In the genomic region with DNA sequence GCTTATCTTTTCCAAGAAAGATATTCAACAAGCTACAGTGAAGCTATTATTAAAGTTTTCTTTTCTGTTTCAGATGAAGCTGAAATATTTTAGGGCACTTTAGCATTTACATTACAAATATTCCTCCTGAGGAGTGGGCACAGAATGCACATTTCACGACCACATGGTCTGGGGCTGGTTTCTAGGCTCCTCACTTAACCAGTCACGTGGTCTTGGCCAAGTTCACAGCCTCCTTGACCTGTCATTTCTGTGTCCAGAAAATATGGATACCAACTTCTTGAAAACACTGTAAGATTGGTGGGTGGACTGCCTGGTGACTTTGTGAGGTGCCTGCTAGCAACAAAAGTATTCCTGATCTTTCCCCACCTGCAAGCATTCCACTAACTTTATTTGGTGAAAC, we compare ENCODE assay signal across 32 cellular contexts.
"Had no signal": no experiment of that assay in that cellular context is flagged by ENCODE, and none has a peak within 500 bp of the region (broad histone marks: within the 10 kb centered on the region; RNA-seq: fewer than 3 reads in every experiment).

No MANE protein-coding gene starts in this region.

- H3K27me3 Mint-ChIP-seq: activated CD8-positive, alpha-beta T cell treated with anti-CD3 and anti-CD28 coated beads for 36 hours; activated naive CD8-positive, alpha-beta T cell; activated T-helper 17 cell treated with anti-CD3 and anti-CD28 coated beads, Interleukin-2, amount 50 U/mL, for 72 hours; T-helper 17 cell had no signal

- H3K4me1 Mint-ChIP-seq: activated B cell treated with CpG ODN at 0.5 μM for 24 hours; activated T-helper 17 cell treated with anti-CD3 and anti-CD28 coated beads, Interleukin-2, amount 50 U/mL, for 72 hours; central memory CD8-positive, alpha-beta T cell had no signal

- H3K4me3 Mint-ChIP-seq: activated B cell treated with CpG ODN at 0.5 μM for 24 hours; activated CD8-positive, alpha-beta T cell treated with anti-CD3 and anti-CD28 coated beads for 36 hours; activated naive CD8-positive, alpha-beta T cell; activated T-cell treated with anti-CD3 and anti-CD28 coated beads, Interleukin-2, amount 50 U/mL, for 4 hours; activated T-helper 17 cell treated with anti-CD3 and anti-CD28 coated beads, Interleukin-2, amount 50 U/mL, for 72 hours; central memory CD8-positive, alpha-beta T cell; dendritic cell treated with granulocyte-macrophage colony-stimulating factor and Interleukin-4, amounts not matched to agents 40 ng/mL and 50 ng/mL, for 4 days; effector memory CD8-positive, alpha-beta T cell; T-helper 17 cell; T-helper 2 cell treated with Interferon-gamma antibody and Interleukin-4, amounts not matched to agents 5 μg/mL and 100 μg/mL, for 36 hours had no signal

- DNase-seq: activated B cell treated with CpG ODN at 0.5 μM for 24 hours; activated CD4-positive, alpha-beta T cell treated with anti-CD3 and anti-CD28 coated beads for 48 hours; activated CD4-positive, alpha-beta T cell treated with anti-CD3 and anti-CD28 coated beads, Interleukin-2, amount 50 U/mL, for 1 hour; activated CD4-positive, alpha-beta T cell treated with anti-CD3 and anti-CD28 coated beads, Interleukin-2, amount 50 U/mL, for 48 hours; activated CD8-positive, alpha-beta memory T cell treated with anti-CD3 and anti-CD28 coated beads for 24 hours; activated CD8-positive, alpha-beta T cell treated with anti-CD3 and anti-CD28 coated beads for 36 hours; activated effector memory CD4-positive, alpha-beta T cell treated with Interleukin-2 at 50 U/mL for 16 hours; activated gamma-delta T cell treated with Interleukin-2 at 50 U/mL for 16 hours; activated naive CD4-positive, alpha-beta T cell treated with anti-CD3 and anti-CD28 coated beads, Interleukin-2, amount 50 U/mL, for 16 hours; activated naive CD4-positive, alpha-beta T cell treated with Interleukin-2 at 50 U/mL for 16 hours; activated T-cell treated with anti-CD3 and anti-CD28 coated beads, Interleukin-2, amount 50 U/mL, for 4 hours; amniotic stem cell; aorta; body of pancreas; effector CD4-positive, alpha-beta T cell; effector memory CD8-positive, alpha-beta T cell; erythroblast; foreskin keratinocyte; gastrocnemius medialis; glutamatergic neuron; T-helper 1 cell; T-helper 17 cell; T1000; WERI-Rb-1 had no signal

- H3K36me3 ChIP-seq: esophagus muscularis mucosa, gastrocnemius medialis, WERI-Rb-1 had no signal

- H3K9me3 ChIP-seq: body of pancreas, esophagus muscularis mucosa, gastrocnemius medialis had no signal

- ATAC-seq: activated CD4-positive, CD25-positive, alpha-beta regulatory T cell treated with anti-CD3 and anti-CD28 coated beads, Interleukin-2, amount 50 U/mL, for 24 hours; activated CD8-positive, alpha-beta T cell treated with anti-CD3 and anti-CD28 coated beads for 36 hours; activated T-cell treated with anti-CD3 and anti-CD28 coated beads, Interleukin-2, amount 50 U/mL, for 4 hours; activated T-helper 17 cell treated with anti-CD3 and anti-CD28 coated beads, Interleukin-2, amount 50 U/mL, for 72 hours; body of pancreas; effector memory CD8-positive, alpha-beta T cell; foreskin keratinocyte; gastrocnemius medialis; T-helper 17 cell had no signal

- H3K27ac Mint-ChIP-seq: activated B cell treated with CpG ODN at 0.5 μM for 24 hours; activated CD8-positive, alpha-beta T cell treated with anti-CD3 and anti-CD28 coated beads for 36 hours; activated naive CD8-positive, alpha-beta T cell; activated T-helper 17 cell treated with anti-CD3 and anti-CD28 coated beads, Interleukin-2, amount 50 U/mL, for 72 hours; dendritic cell treated with granulocyte-macrophage colony-stimulating factor and Interleukin-4, amounts not matched to agents 40 ng/mL and 50 ng/mL, for 4 days; effector memory CD8-positive, alpha-beta T cell; T-helper 17 cell; T-helper 2 cell treated with Interferon-gamma antibody and Interleukin-4, amounts not matched to agents 5 μg/mL and 100 μg/mL, for 36 hours had no signal

- H3K27ac ChIP-seq: body of pancreas, coronary artery, esophagus muscularis mucosa, foreskin keratinocyte, gastrocnemius medialis, WERI-Rb-1 had no signal

- H3K4me3 ChIP-seq: body of pancreas, coronary artery, esophagus muscularis mucosa, gastrocnemius medialis had no signal

- H3K9me3 Mint-ChIP-seq: activated B cell treated with CpG ODN at 0.5 μM for 24 hours; activated CD8-positive, alpha-beta T cell treated with anti-CD3 and anti-CD28 coated beads for 36 hours; activated T-cell treated with anti-CD3 and anti-CD28 coated beads, Interleukin-2, amount 50 U/mL, for 4 hours; activated T-helper 17 cell treated with anti-CD3 and anti-CD28 coated beads, Interleukin-2, amount 50 U/mL, for 72 hours; central memory CD8-positive, alpha-beta T cell; dendritic cell treated with granulocyte-macrophage colony-stimulating factor and Interleukin-4, amounts not matched to agents 40 ng/mL and 50 ng/mL, for 4 days; effector memory CD8-positive, alpha-beta T cell; T-helper 2 cell treated with Interferon-gamma antibody and Interleukin-4, amounts not matched to agents 5 μg/mL and 100 μg/mL, for 36 hours had no signal

- H3K27me3 ChIP-seq: body of pancreas, esophagus muscularis mucosa, foreskin keratinocyte, gastrocnemius medialis had no signal

- H3K4me1 ChIP-seq: body of pancreas, foreskin keratinocyte, gastrocnemius medialis had no signal
